In the genomic region with DNA sequence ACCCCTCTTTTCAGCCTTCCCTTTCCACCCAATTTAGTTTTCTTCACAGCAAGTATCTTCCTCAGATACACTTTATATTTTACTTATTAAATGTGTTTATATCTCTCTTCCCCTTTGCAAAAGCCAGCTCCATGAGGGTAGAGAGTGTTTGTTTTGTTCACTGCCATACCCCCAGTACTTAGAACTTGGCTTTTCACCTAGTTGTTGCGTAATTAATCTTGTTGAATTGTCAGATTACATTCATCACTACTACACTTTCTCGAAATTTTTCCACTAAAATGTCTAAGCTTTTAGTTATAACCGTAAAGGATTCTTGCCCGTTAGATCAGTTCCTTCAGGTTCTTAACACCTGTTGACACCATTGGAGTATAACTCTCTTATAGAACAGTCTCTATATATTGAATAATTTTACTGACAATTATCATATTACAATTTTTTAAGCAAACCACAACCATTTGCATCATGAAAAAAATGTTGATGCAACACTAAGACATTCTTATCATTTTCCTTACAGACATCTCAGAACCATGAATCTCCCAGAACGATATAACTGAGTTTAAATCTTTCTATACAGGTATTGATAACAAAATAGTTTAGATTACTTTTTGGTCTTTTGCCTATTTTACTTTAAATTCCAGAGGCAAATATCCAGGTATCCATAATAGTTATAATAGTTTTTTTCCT, we compare ENCODE assay signal across 19 cellular contexts. TPM values are rescaled to one million over a fixed set of nuclear protein-coding genes. Genes with fewer than 3 reads are reported as not detected.
DNase-seq lines count a peak whose midpoint lies in the region; ATAC-seq, FAIRE-seq and TF ChIP-seq lines count a peak whose summit lies in the region.
"Had no signal": no experiment of that assay in that cellular context is flagged by ENCODE, and none has a peak within 500 bp of the region (broad histone marks: within the 10 kb centered on the region; RNA-seq: fewer than 3 reads in every experiment).

No MANE protein-coding gene starts in this region.

- intact Hi-C loops in HepG2 (cut with micrococcal nuclease; ENCODE audit: unreplicated experiment), result no loop called here
- intact Hi-C loops in right lobe of liver (cut with DNase I), result no loop called here

- H3K27ac ChIP-seq in HepG2 (ENCODE audit: extremely low read length, insufficient read depth, low read length) (no peak overlapping the region), right lobe of liver (no peak overlapping the region)
- H3K27ac ChIP-seq: 22Rv1, A549, C4-2B had no signal

- WGBS in HepG2 (ENCODE audit: low lambda C conversion rate), result 35% methylated on average over 5 of the region's 5 CpGs
- 49% methylated on average over 5 of the region's 5 CpGs for WGBS in right lobe of liver (ENCODE audit: insufficient coverage, low coverage, low lambda C conversion rate, missing lambda C conversion rate)

- H3K79me2 ChIP-seq in HepG2 (ENCODE audit: insufficient read depth, low read length), result no peaks in the 10 kb centered on the region

- TF ChIP-seq EP300 in HepG2 (IDR thresholded peaks at IDR 0.05; ENCODE audit: low read depth in 2 of 2, low read length in 2 of 2), result no peak
- TF ChIP-seq EP300 in HepG2 (CRISPR knock-in tag; IDR thresholded peaks at IDR 0.05; ENCODE audit: borderline replicate concordance), result no peak

- H3K4me1 ChIP-seq in HepG2 (ENCODE audit: insufficient read depth, low read length), result 0 out of 2 replicates have a peak, but pooled peaks cover 6% of the 10 kb centered on the region
- H3K4me1 ChIP-seq in right lobe of liver, result no peaks in the 10 kb centered on the region
- H3K4me1 ChIP-seq: A549, Caco-2 had no signal

- FAIRE-seq in HepG2 (lab: Jason Lieb, UNC), result no peak
- FAIRE-seq: A549, D721Med, GM12891 had no signal

- no peak for TF ChIP-seq RAD21 in HepG2 (CRISPR knock-in tag; IDR thresholded peaks at IDR 0.05)

- H3K9me3 ChIP-seq in HepG2 (ENCODE audit: low read length) (no peaks in the 10 kb centered on the region), right lobe of liver (no peaks in the 10 kb centered on the region)
- H3K9me3 ChIP-seq: A549, Caco-2 had no signal

- H3K4me3 ChIP-seq in HepG2 (replicated peaks in 1 of 3; ENCODE audit: insufficient read depth in 1 of 3, low read depth in 2 of 3, low read length in 3 of 3), result no peak overlapping the region
- H3K4me3 ChIP-seq in right lobe of liver, result no peak overlapping the region
- H3K4me3 ChIP-seq in retinal pigment epithelial cell (ENCODE audit: low read length), result no peak overlapping the region
- H3K4me3 ChIP-seq: A549, GM23338 had no signal

- DNase-seq in HepG2 (ENCODE audit: low spot score) (no peak), right lobe of liver (no peak), amniotic epithelial cell (ENCODE audit: low read depth) (peak; percentile 18), fibroblast of peridontal ligament (ENCODE audit: extremely low read depth) (peak; percentile 3), retinal pigment epithelial cell (ENCODE audit: low read depth) (peak; percentile 30), kidney glomerular epithelial cell (lab: John Stamatoyannopoulos, UW) (no peak), NCI-H1105 treated with DMSO at 0.1 percent for 48 hours (lab: John Stamatoyannopoulos, UW) (no peak), GM20000 (ENCODE audit: low spot score) (no peak)
- DNase-seq: AML-193; Caco-2; CD4-positive, alpha-beta T cell; H9 had no signal

- in situ Hi-C loops in HepG2 (cut with HindIII; ENCODE audit: extremely low pct_ligation_motif_present, low pct_unique_long_range_greater_than_20kb), result no loop called here

- POLR2A ChIA-PET in HepG2 (lab: Yijun Ruan, JAX), result no interaction called here

- CTCF ChIA-PET in HepG2 (lab: Yijun Ruan, JAX; ENCODE audit: low intra/inter-chr PET ratio, low total read pairs), result no interaction called here

- no peak overlapping the region for H2AFZ ChIP-seq in HepG2 (ENCODE audit: low read length)
- H2AFZ ChIP-seq: GM23338 had no signal

- H3K9ac ChIP-seq in HepG2 (ENCODE audit: insufficient read depth, low read depth, low read length), result no peak overlapping the region

- no TSS peak for BruUV-seq in HepG2 (replicated peaks; lab: Mats Ljungman, UMichigan)

- TF ChIP-seq POLR2A in HepG2 (IDR thresholded peaks at IDR 0.05; ENCODE audit: insufficient read depth in 1 of 2, low read depth in 2 of 2, low read length in 2 of 2) (no peak), right lobe of liver (IDR thresholded peaks at IDR 0.05) (no peak)

- no peaks in the 10 kb centered on the region for H4K20me1 ChIP-seq in HepG2 (ENCODE audit: insufficient read depth, low read length)

- H3K27me3 ChIP-seq in HepG2 (ENCODE audit: control insufficient read depth in 1 of 2, insufficient read depth in 2 of 2, low read length in 2 of 2) (no peaks in the 10 kb centered on the region), right lobe of liver (no peaks in the 10 kb centered on the region)

- TF ChIP-seq CTCF in HepG2 (CRISPR knock-in tag; IDR thresholded peaks at IDR 0.05) (no peak), right lobe of liver (IDR thresholded peaks at IDR 0.05) (no peak), retinal pigment epithelial cell (conservative IDR thresholded peaks at IDR 0.05; ENCODE audit: low read depth, low read length) (no peak), GM20000 (IDR thresholded peaks at IDR 0.05; ENCODE audit: extremely low read depth, missing control alignments) (no peak)

- no peak overlapping the region for H3K4me2 ChIP-seq in HepG2 (ENCODE audit: low read depth, low read length)
- H3K4me2 ChIP-seq: A549, GM23338 had no signal

- ATAC-seq in HepG2 (no peak), right lobe of liver (no peak)
- ATAC-seq: A549, GM23338 had no signal

- H3K36me3 ChIP-seq in HepG2 (replicated peaks in 1 of 2; ENCODE audit: control insufficient read depth in 1 of 2, insufficient read depth in 2 of 2, low read length in 2 of 2) (no peaks in the 10 kb centered on the region), right lobe of liver (no peaks in the 10 kb centered on the region)

TF ChIP-seq in HepG2, 621 proteins besides CTCF, POLR2A, EP300 and RAD21:
- TF ChIP-seq PAF1 (CRISPR knock-in tag; IDR thresholded peaks at IDR 0.05) (no peak), SAFB2 (CRISPR knock-in tag; IDR thresholded peaks at IDR 0.05; ENCODE audit: borderline replicate concordance, low read depth) (no peak), FOXK2 (IDR thresholded peaks at IDR 0.05) (no peak), ZNF549 (CRISPR knock-in tag; IDR thresholded peaks at IDR 0.05) (no peak), NFE2L2 (IDR thresholded peaks at IDR 0.05; ENCODE audit: low read length) (no peak), CEBPB (IDR thresholded peaks at IDR 0.05; ENCODE audit: borderline replicate concordance, low read depth, low read length) (peak; percentile 66)
- TF ChIP-seq, protein P1, sequence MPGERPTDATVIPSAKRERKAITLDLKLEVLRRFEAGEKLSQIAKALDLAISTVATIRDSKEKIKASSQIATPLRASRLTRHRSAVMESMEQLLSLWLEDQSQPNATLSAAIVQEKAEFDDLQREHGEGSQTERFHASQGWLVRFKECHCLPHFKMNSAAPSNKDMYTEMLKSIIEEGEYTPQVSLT (CRISPR knock-in tag; IDR thresholded peaks at IDR 0.05; ENCODE audit: borderline replicate concordance, low read depth), result no peak

RNA-seq across cellular contexts. Expression of a gene that starts 29.9 kb away (rescaled TPM):
- total RNA-seq in HepG2 (2016; rRNA removed; fragmentation: Illumina TruSeq; extraction: Trizol) (0.14 and 0.27 TPM in 2 replicates), right lobe of liver (under 1 TPM in 3 of 6 experiments, not detected in 3; 0.24 to 0.42 (median 0.38) TPM)
- total RNA-seq in HepG2 (2016; cell fraction: cytosol; rRNA removed; fragmentation: Illumina TruSeq; extraction: Trizol; ENCODE audit: low read depth), result not detected in 2 replicates
- total RNA-seq in HepG2 (2016; cell fraction: insoluble cytoplasmic fraction; rRNA removed; fragmentation: Illumina TruSeq; extraction: Trizol), result 0.03 and 0.17 TPM in 2 replicates
- 0.03 TPM in 1 of 2 replicates, not detected in the other for total RNA-seq in HepG2 (2016; cell fraction: membrane; rRNA removed; fragmentation: Illumina TruSeq; extraction: Trizol)
- 0.34 and 0.65 TPM in 2 replicates for total RNA-seq in HepG2 (2016; cell fraction: nucleus; rRNA removed; fragmentation: Illumina TruSeq; extraction: Trizol)
- polyA plus RNA-seq in HepG2 (2011; rRNA removed), result 0.07 and 0.12 TPM in 2 replicates
- 0.01 and 0.04 TPM in 2 replicates for polyA plus RNA-seq in HepG2 (2011; cell fraction: cytosol; rRNA removed)
- 0.08 and 0.10 TPM in 2 replicates for polyA plus RNA-seq in HepG2 (2011; cell fraction: nucleus; rRNA removed)
- polyA plus RNA-seq in HepG2 (2012), result 0.05 TPM in 1 of 2 replicates, not detected in the other
- polyA plus RNA-seq in HepG2 (2016; cell fraction: cytosol; fragmentation: Illumina TruSeq; extraction: Trizol; ENCODE audit: low read depth), result not detected in 2 replicates
- polyA plus RNA-seq in HepG2 (2016; cell fraction: insoluble cytoplasmic fraction; fragmentation: Illumina TruSeq; extraction: Trizol; ENCODE audit: low read depth), result not detected in 2 replicates
- polyA plus RNA-seq in HepG2 (2016; cell fraction: membrane; fragmentation: Illumina TruSeq; extraction: Trizol; ENCODE audit: low read depth), result not detected in 2 replicates
- 0.27 and 0.37 TPM in 2 replicates for polyA plus RNA-seq in HepG2 (2016; cell fraction: nucleus; fragmentation: Illumina TruSeq; extraction: Trizol; ENCODE audit: insufficient read depth, low read depth)
- 0.08 and 20.5 TPM in 2 replicates for polyA minus RNA-seq in HepG2 (2011; rRNA and poly(A)+ RNA removed; ENCODE audit: low replicate concordance)
- polyA minus RNA-seq in HepG2 (2011; cell fraction: cytosol; rRNA and poly(A)+ RNA removed), result 0.10 TPM in 1 of 2 replicates, not detected in the other
- 0.64 and 1.2 TPM in 2 replicates for polyA minus RNA-seq in HepG2 (2011; cell fraction: nucleus; rRNA and poly(A)+ RNA removed)
- polyA plus RNA-seq: BJ had no signal

Comparison
In these comparisons a context has a peak if more than half of its experiments do, and no peak if none do; other contexts are left out.
1. DNase-seq: peak in amniotic epithelial cell (single experiment), fibroblast of peridontal ligament (single experiment) and retinal pigment epithelial cell (single experiment); none in HepG2 (single experiment), right lobe of liver (0 of 3), kidney glomerular epithelial cell (single experiment), NCI-H1105 treated with DMSO at 0.1 percent for 48 hours (single experiment) and GM20000 (single experiment).